Comparison of ENCODE assay signal across 1 cellular context in genomic region chr20:53329781-53330180, GRCh38.
TF ChIP-seq lines count a peak whose summit lies in the region.

No MANE protein-coding gene starts in this region.

TF ChIP-seq in K562, 482 proteins besides CTCF, POLR2A, EP300 and RAD21 (continued from another document):
- peak; percentile 98 for TF ChIP-seq ZBTB40 (IDR thresholded peaks at IDR 0.05)
- TF ChIP-seq ZBTB40 (CRISPR knock-in tag; IDR thresholded peaks at IDR 0.05): peak; percentile 95
